16 cellular contexts compared by ENCODE assay signal in genomic region chr3:10447527-10448260, GRCh38. TPM values are rescaled to one million over a fixed set of nuclear protein-coding genes. Genes with fewer than 3 reads are reported as not detected.
"Had no signal": no experiment of that assay in that cellular context is flagged by ENCODE, and none has a peak within 500 bp of the region (broad histone marks: within the 10 kb centered on the region; RNA-seq: fewer than 3 reads in every experiment).

No MANE protein-coding gene starts in this region.

- H3K4me1 ChIP-seq: breast epithelium, foreskin keratinocyte, upper lobe of left lung had no signal

- ATAC-seq: activated CD8-positive, alpha-beta T cell treated with anti-CD3 and anti-CD28 coated beads for 36 hours; activated T-cell treated with anti-CD3 and anti-CD28 coated beads, Interleukin-2, amount 50 U/mL, for 72 hours; foreskin keratinocyte; naive thymus-derived CD4-positive, alpha-beta T cell; sciatic nerve; stimulated activated naive CD8-positive, alpha-beta T cell treated with anti-CD3 and anti-CD28 coated beads, Interleukin-15, Interleukin-2, amounts not matched to agents 100 U/mL and 50 U/mL, for 24 hours had no signal

- H3K36me3 ChIP-seq: breast epithelium, upper lobe of left lung had no signal

- H3K27ac ChIP-seq: breast epithelium, foreskin keratinocyte, upper lobe of left lung had no signal

- H3K4me3 ChIP-seq: breast epithelium, upper lobe of left lung had no signal

- H3K27me3 ChIP-seq: upper lobe of left lung had no signal

- H3K9me3 ChIP-seq: breast epithelium, upper lobe of left lung had no signal

- DNase-seq: activated CD4-positive, alpha-beta T cell treated with anti-CD3 and anti-CD28 coated beads for 4 hours; activated CD8-positive, alpha-beta memory T cell treated with anti-CD3 and anti-CD28 coated beads, Interleukin-2, amount 50 U/mL, for 4 hours; activated CD8-positive, alpha-beta T cell treated with anti-CD3 and anti-CD28 coated beads for 36 hours; activated gamma-delta T cell treated with Interleukin-2 at 50 U/mL for 16 hours; activated naive CD8-positive, alpha-beta T cell treated with anti-CD3 and anti-CD28 coated beads, Interleukin-2, amount 10 ng/mL, durations not matched to agents 7 days and 5 days; activated T-cell treated with anti-CD3 and anti-CD28 coated beads, Interleukin-2, amount 50 U/mL, for 72 hours; foreskin keratinocyte; naive thymus-derived CD4-positive, alpha-beta T cell; stimulated activated CD4-positive, alpha-beta T cell treated with anti-CD3 and anti-CD28 coated beads, Interleukin-4, amount 100 ng/mL, for 1 hour; stimulated activated CD8-positive, alpha-beta memory T cell treated with anti-CD3 and anti-CD28 coated beads, Interleukin-4, amount 100 ng/mL, for 48 hours; stimulated activated naive CD8-positive, alpha-beta T cell treated with anti-CD3 and anti-CD28 coated beads, Interleukin-15, Interleukin-2, amounts not matched to agents 100 U/mL and 50 U/mL, for 24 hours; upper lobe of left lung had no signal

RNA-seq across cellular contexts. Expression of gene ATP2B2, which starts 57.7 kb away (rescaled TPM):
- total RNA-seq: activated CD8-positive, alpha-beta T cell treated with anti-CD3 and anti-CD28 coated beads for 36 hours; activated naive CD8-positive, alpha-beta T cell treated with anti-CD3 and anti-CD28 coated beads, Interleukin-2, amount 10 ng/mL, durations not matched to agents 7 days and 5 days; activated T-cell treated with anti-CD3 and anti-CD28 coated beads, Interleukin-2, amount 50 U/mL, for 72 hours; foreskin keratinocyte; mesothelial cell of epicardium; naive thymus-derived CD4-positive, alpha-beta T cell; T-helper 1 cell treated with Interleukin-12 subunit alpha and Interleukin-12 subunit beta and Interleukin-4 antibody, amounts not matched to agents 30 ng/mL and 1 ng/mL, for 36 hours had no signal
